5 cellular contexts compared by ENCODE assay signal in genomic region chr5:168728812-168729211, GRCh38.
A peak's percentile ranks its signal among the peaks of the same experiment; 100 is the strongest.
TF ChIP-seq lines count a peak whose summit lies in the region.

No MANE protein-coding gene starts in this region.

TF ChIP-seq in SK-N-SH treated with all-trans-retinoic acid at 6 μM for 48 hours, 23 proteins besides CTCF, POLR2A, EP300 and RAD21:
- TF ChIP-seq ZC3H10 (CRISPR knock-in tag; IDR thresholded peaks at IDR 0.05) (no peak), ZFP30 (CRISPR knock-in tag; IDR thresholded peaks at IDR 0.05) (peak; percentile 58; the same call in 1 of the 2 replicates)
TF ChIP-seq in SK-N-SH treated with all-trans-retinoic acid at 6 μM for 48 hours: peak in this region for 1.

TF ChIP-seq in SK-N-SH, 30 proteins besides CTCF, POLR2A, EP300 and RAD21:
- TF ChIP-seq NFIC (IDR thresholded peaks at IDR 0.05; ENCODE audit: borderline replicate concordance) = no peak
- no peak for TF ChIP-seq FOXM1 (IDR thresholded peaks at IDR 0.05; ENCODE audit: low read depth)
- TF ChIP-seq IRF3 (IDR thresholded peaks at IDR 0.05; ENCODE audit: low read depth, low read length) = no peak

TF ChIP-seq in HepG2, 621 proteins besides CTCF, POLR2A, EP300 and RAD21 (continued from another document):
- peak; percentile 81; the same call in 1 of the 2 replicates for TF ChIP-seq ZNF160 (CRISPR knock-in tag; IDR thresholded peaks at IDR 0.05)

TF ChIP-seq in HEK293, 187 proteins besides CTCF, POLR2A, EP300 and RAD21:
- no peak for TF ChIP-seq PATZ1 (tag by site-specific recombination; IDR thresholded peaks at IDR 0.05)
- peak; percentile 38 for TF ChIP-seq SETDB1 (IDR thresholded peaks at IDR 0.05; ENCODE audit: insufficient read length, low read length)

TF ChIP-seq in K562, 482 proteins besides CTCF, POLR2A, EP300 and RAD21 (continued from another document):
- TF ChIP-seq FOSL1 (tag; conservative IDR thresholded peaks at IDR 0.05) (no peak), DLX4 (CRISPR knock-in tag; IDR thresholded peaks at IDR 0.05) (no peak), ZNF280A (IDR thresholded peaks at IDR 0.05; ENCODE audit: low read depth, partially characterized antibody) (peak; percentile 53)
